In genomic region chr12:116520801-116521471, GRCh38 we compare ENCODE assay signal across 1 cellular context.
TF ChIP-seq lines count a peak whose summit lies in the region.

No MANE protein-coding gene starts in this region.

TF ChIP-seq in HEK293, 187 proteins besides CTCF, POLR2A, EP300 and RAD21 (continued from another document and continues in another):
- TF ChIP-seq ZBTB8A (tag by site-specific recombination; IDR thresholded peaks at IDR 0.05), result 0 out of 2 replicates have a peak, but pooled peaks have one; percentile 13
- no peak for TF ChIP-seq WT1 (tag by site-specific recombination; IDR thresholded peaks at IDR 0.05)
- TF ChIP-seq ZNF707 (tag by site-specific recombination; IDR thresholded peaks at IDR 0.05), result no peak
- no peak for TF ChIP-seq ZNF521 (tag by site-specific recombination; IDR thresholded peaks at IDR 0.05)
- peak; percentile 77 for TF ChIP-seq ATF2 (tag by site-specific recombination; IDR thresholded peaks at IDR 0.05; ENCODE audit: low read depth)
- no peak for TF ChIP-seq ZNF48 (tag by site-specific recombination; IDR thresholded peaks at IDR 0.05)
- TF ChIP-seq ZNF544 (tag by site-specific recombination; IDR thresholded peaks at IDR 0.05), result no peak
- 0 out of 2 replicates have a peak, but pooled peaks have one; percentile 38 for TF ChIP-seq ZNF692 (tag by site-specific recombination; IDR thresholded peaks at IDR 0.05)
- no peak for TF ChIP-seq ZBTB26 (tag by site-specific recombination; optimal IDR thresholded peaks at IDR 0.05)
- TF ChIP-seq ZNF623 (tag by site-specific recombination; IDR thresholded peaks at IDR 0.05), result no peak
- TF ChIP-seq ZNF214 (tag by site-specific recombination; IDR thresholded peaks at IDR 0.05; ENCODE audit: borderline replicate concordance), result no peak
- no peak for TF ChIP-seq ZNF416 (tag by site-specific recombination; IDR thresholded peaks at IDR 0.05)
- TF ChIP-seq ZSCAN18 (tag by site-specific recombination; IDR thresholded peaks at IDR 0.05), result no peak
- no peak for TF ChIP-seq ZNF658 (tag by site-specific recombination; IDR thresholded peaks at IDR 0.05)
- TF ChIP-seq ZSCAN23 (tag by site-specific recombination; IDR thresholded peaks at IDR 0.05), result no peak
- TF ChIP-seq ZNF571 (tag by site-specific recombination; IDR thresholded peaks at IDR 0.05), result no peak
- TF ChIP-seq EGR2 (tag by site-specific recombination; IDR thresholded peaks at IDR 0.05; ENCODE audit: low read depth), result no peak
- no peak for TF ChIP-seq ZNF366 (tag by site-specific recombination; conservative IDR thresholded peaks at IDR 0.05)
- TF ChIP-seq KLF10 (tag by site-specific recombination; IDR thresholded peaks at IDR 0.05), result no peak
- TF ChIP-seq ZNF830 (tag by site-specific recombination; IDR thresholded peaks at IDR 0.05; ENCODE audit: low read depth), result no peak
- no peak for TF ChIP-seq ZNF596 (tag by site-specific recombination; IDR thresholded peaks at IDR 0.05)
- no peak for TF ChIP-seq ZNF10 (tag by site-specific recombination; IDR thresholded peaks at IDR 0.05)
- no peak for TF ChIP-seq ZNF837 (tag by site-specific recombination; IDR thresholded peaks at IDR 0.05)
- TF ChIP-seq ZNF146 (tag by site-specific recombination; IDR thresholded peaks at IDR 0.05), result no peak
- TF ChIP-seq ZNF391 (tag by site-specific recombination; IDR thresholded peaks at IDR 0.05; ENCODE audit: borderline replicate concordance, low read depth), result no peak
- no peak for TF ChIP-seq ZNF624 (tag by site-specific recombination; IDR thresholded peaks at IDR 0.05)
- TF ChIP-seq ZNF629 (tag by site-specific recombination; IDR thresholded peaks at IDR 0.05), result peak; percentile 83
- no peak for TF ChIP-seq KLF8 (tag by site-specific recombination; IDR thresholded peaks at IDR 0.05)
- TF ChIP-seq HOXD13 (CRISPR knock-in tag; IDR thresholded peaks at IDR 0.05; ENCODE audit: borderline replicate concordance), result no peak
- TF ChIP-seq SETDB1 (IDR thresholded peaks at IDR 0.05; ENCODE audit: insufficient read length, low read length), result no peak
- TF ChIP-seq ZNF221 (tag by site-specific recombination; IDR thresholded peaks at IDR 0.05; ENCODE audit: borderline replicate concordance), result no peak
- no peak for TF ChIP-seq ZEB2 (tag by site-specific recombination; IDR thresholded peaks at IDR 0.05)
- TF ChIP-seq ZBTB21 (tag by site-specific recombination; IDR thresholded peaks at IDR 0.05), result peak; percentile 77
- TF ChIP-seq ZSCAN16 (tag by site-specific recombination; IDR thresholded peaks at IDR 0.05), result no peak
- no peak for TF ChIP-seq PATZ1 (tag by site-specific recombination; IDR thresholded peaks at IDR 0.05)
- TF ChIP-seq ZNF473 (tag by site-specific recombination; IDR thresholded peaks at IDR 0.05), result no peak
- no peak for TF ChIP-seq GFI1B (tag by site-specific recombination; IDR thresholded peaks at IDR 0.05)
- no peak for TF ChIP-seq GLI2 (tag by site-specific recombination; IDR thresholded peaks at IDR 0.05; ENCODE audit: borderline replicate concordance, low read depth)
- TF ChIP-seq ZFP41 (tag by site-specific recombination; IDR thresholded peaks at IDR 0.05; ENCODE audit: borderline replicate concordance), result no peak
- no peak for TF ChIP-seq ZNF266 (tag by site-specific recombination; IDR thresholded peaks at IDR 0.05; ENCODE audit: low read depth)
- no peak for TF ChIP-seq SP2 (tag by site-specific recombination; IDR thresholded peaks at IDR 0.05)
- TF ChIP-seq PRDM2 (tag by site-specific recombination; IDR thresholded peaks at IDR 0.05; ENCODE audit: borderline replicate concordance), result no peak
- TF ChIP-seq HIC1 (tag by site-specific recombination; IDR thresholded peaks at IDR 0.05), result no peak
- no peak for TF ChIP-seq YY1 (tag by site-specific recombination; IDR thresholded peaks at IDR 0.05)
- no peak for TF ChIP-seq KLF1 (tag by site-specific recombination; IDR thresholded peaks at IDR 0.05)
- TF ChIP-seq OSR2 (tag by site-specific recombination; IDR thresholded peaks at IDR 0.05), result peak; percentile 64
- no peak for TF ChIP-seq ZNF677 (tag by site-specific recombination; IDR thresholded peaks at IDR 0.05)
- peak; percentile 39; the same call in 1 of the 2 replicates for TF ChIP-seq SP7 (tag by site-specific recombination; IDR thresholded peaks at IDR 0.05)
- no peak for TF ChIP-seq SCRT1 (tag by site-specific recombination; IDR thresholded peaks at IDR 0.05; ENCODE audit: borderline replicate concordance)
- no peak for TF ChIP-seq ZXDB (tag by site-specific recombination; IDR thresholded peaks at IDR 0.05)
- no peak for TF ChIP-seq ZNF280D (tag by site-specific recombination; IDR thresholded peaks at IDR 0.05)
